11 cellular contexts compared by ENCODE assay signal in the genomic region with DNA sequence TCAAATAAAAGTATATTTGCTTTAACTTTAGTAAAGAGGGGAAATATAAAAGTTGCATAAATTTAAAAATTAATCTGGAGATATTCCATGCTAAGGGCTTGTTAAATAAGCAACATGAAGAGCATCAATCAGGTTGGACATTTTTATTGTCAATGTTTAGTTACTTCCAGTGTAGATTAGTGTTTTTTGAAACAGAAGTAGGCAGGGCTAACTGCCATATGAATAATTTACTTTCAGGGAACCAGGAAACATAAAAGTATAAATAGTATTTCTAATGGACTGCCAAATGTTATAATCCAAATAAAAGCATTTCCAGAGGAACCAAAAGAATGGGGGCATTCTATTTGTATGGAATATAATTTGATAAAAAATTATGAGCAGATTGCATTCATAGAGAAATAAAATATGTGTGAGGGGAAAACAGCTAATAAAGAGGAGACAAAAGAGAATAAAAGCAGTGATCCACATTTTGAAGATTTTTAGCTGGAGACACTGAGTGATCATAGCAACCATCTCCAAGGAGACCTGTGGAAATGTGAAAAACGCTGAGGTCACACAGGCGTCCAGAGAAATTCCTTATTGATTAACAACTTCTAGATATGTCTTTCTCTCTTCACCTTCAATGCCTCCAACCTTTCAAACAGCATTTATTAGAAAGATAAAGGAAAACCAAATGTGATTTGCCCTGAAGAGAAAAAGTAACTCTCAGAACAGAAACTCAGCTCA.
DNase-seq lines count a peak whose midpoint lies in the region; ATAC-seq and TF ChIP-seq lines count a peak whose summit lies in the region.
"Had no signal": no experiment of that assay in that cellular context is flagged by ENCODE, and none has a peak within 500 bp of the region (broad histone marks: within the 10 kb centered on the region; RNA-seq: fewer than 3 reads in every experiment).

No MANE protein-coding gene starts in this region.

- H3K36me3 Mint-ChIP-seq in activated CD4-positive, alpha-beta T cell treated with anti-CD3 and anti-CD28 coated beads for 36 hours (ENCODE audit: low read depth): no peaks in the 10 kb centered on the region
- H3K36me3 Mint-ChIP-seq in activated CD8-positive, alpha-beta T cell treated with anti-CD3 and anti-CD28 coated beads for 36 hours (ENCODE audit: low read depth): no peaks in the 10 kb centered on the region

- H3K4me1 Mint-ChIP-seq in activated CD4-positive, alpha-beta T cell treated with anti-CD3 and anti-CD28 coated beads for 36 hours: no peaks in the 10 kb centered on the region
- H3K4me1 Mint-ChIP-seq in activated CD8-positive, alpha-beta T cell treated with anti-CD3 and anti-CD28 coated beads for 36 hours (ENCODE audit: low read depth): no peaks in the 10 kb centered on the region

- POLR2A ChIA-PET in RWPE1 (lab: Yijun Ruan, JAX; ENCODE audit: low non-redundant PET): no interaction called here
- POLR2A ChIA-PET in activated CD4-positive, alpha-beta T cell treated with anti-CD3 and anti-CD28 coated beads for 36 hours (lab: Charles Lee): no interaction called here
- POLR2A ChIA-PET in activated CD8-positive, alpha-beta T cell treated with anti-CD3 and anti-CD28 coated beads for 36 hours (lab: Charles Lee): no interaction called here

- no peak overlapping the region for H3K27ac ChIP-seq in RWPE1

- CTCF ChIA-PET in RWPE1 (lab: Yijun Ruan, JAX): no interaction called here
- CTCF ChIA-PET in activated CD4-positive, alpha-beta T cell treated with anti-CD3 and anti-CD28 coated beads for 36 hours (lab: Charles Lee): no interaction called here
- CTCF ChIA-PET in activated CD8-positive, alpha-beta T cell treated with anti-CD3 and anti-CD28 coated beads for 36 hours (lab: Charles Lee): no interaction called here

- H3K9me3 Mint-ChIP-seq in activated CD4-positive, alpha-beta T cell treated with anti-CD3 and anti-CD28 coated beads for 36 hours (ENCODE audit: low read depth): no peaks in the 10 kb centered on the region
- H3K9me3 Mint-ChIP-seq in activated CD8-positive, alpha-beta T cell treated with anti-CD3 and anti-CD28 coated beads for 36 hours: no peaks in the 10 kb centered on the region

- DNase-seq in HK-2 (ENCODE audit: unreplicated experiment): peak; percentile 28
- DNase-seq in RWPE1 (ENCODE audit: low spot score): peak; percentile 47
- peak; percentile 63 for DNase-seq in fibroblast of gingiva (ENCODE audit: low read depth)
- no peak for DNase-seq in sciatic nerve (ENCODE audit: low spot score)
- DNase-seq in activated CD4-positive, alpha-beta T cell treated with anti-CD3 and anti-CD28 coated beads for 36 hours: no peak
- DNase-seq in effector CD8-positive, alpha-beta T cell (lab: John Stamatoyannopoulos, UW): no peak
- DNase-seq in activated CD8-positive, alpha-beta T cell treated with anti-CD3 and anti-CD28 coated beads for 36 hours: no peak
- DNase-seq: activated CD8-positive, alpha-beta T cell treated with anti-CD3 and anti-CD28 coated beads, Interleukin-2, amount 10 ng/mL, durations not matched to agents 7 days and 5 days; cerebellar nuclear complex; spleen had no signal

- intact Hi-C loops in sciatic nerve (cut with DNase I): loop anchor here (5.0 kb wide), 1 partner anchor 1343 kb away; no protein-coding TSS in a partner anchor
- intact Hi-C loops in activated CD4-positive, alpha-beta T cell treated with anti-CD3 and anti-CD28 coated beads for 36 hours (cut with DNase I, micrococcal nuclease): no loop called here
- intact Hi-C loops in activated CD8-positive, alpha-beta T cell treated with anti-CD3 and anti-CD28 coated beads for 36 hours (cut with micrococcal nuclease): no loop called here

- H3K4me3 Mint-ChIP-seq in activated CD4-positive, alpha-beta T cell treated with anti-CD3 and anti-CD28 coated beads for 36 hours: no peak overlapping the region
- H3K4me3 Mint-ChIP-seq in activated CD8-positive, alpha-beta T cell treated with anti-CD3 and anti-CD28 coated beads for 36 hours: no peak overlapping the region
- H3K4me3 Mint-ChIP-seq: activated CD8-positive, alpha-beta T cell treated with anti-CD3 and anti-CD28 coated beads, Interleukin-2, amount 10 ng/mL, durations not matched to agents 7 days and 5 days had no signal

- no peak for TF ChIP-seq CTCF in RWPE1 (conservative IDR thresholded peaks at IDR 0.05; ENCODE audit: low read depth)
- no peak for TF ChIP-seq CTCF in activated CD8-positive, alpha-beta T cell treated with anti-CD3 and anti-CD28 coated beads for 36 hours (IDR thresholded peaks at IDR 0.05)

- ATAC-seq in sciatic nerve: peak; percentile 45
- no peak for ATAC-seq in activated CD4-positive, alpha-beta T cell treated with anti-CD3 and anti-CD28 coated beads for 36 hours
- ATAC-seq in HG03521 (IDR thresholded peaks at IDR 0.05; ENCODE audit: unreplicated experiment): no peak
- ATAC-seq in activated CD8-positive, alpha-beta T cell treated with anti-CD3 and anti-CD28 coated beads for 36 hours: no peak
- ATAC-seq: activated CD8-positive, alpha-beta T cell treated with anti-CD3 and anti-CD28 coated beads, Interleukin-2, amount 10 ng/mL, durations not matched to agents 7 days and 5 days had no signal

- peaks cover 3% of the 10 kb centered on the region for H3K27me3 Mint-ChIP-seq in activated CD4-positive, alpha-beta T cell treated with anti-CD3 and anti-CD28 coated beads for 36 hours
- peaks cover 1% of the 10 kb centered on the region for H3K27me3 Mint-ChIP-seq in activated CD8-positive, alpha-beta T cell treated with anti-CD3 and anti-CD28 coated beads for 36 hours

- no peak overlapping the region for H3K27ac Mint-ChIP-seq in activated CD4-positive, alpha-beta T cell treated with anti-CD3 and anti-CD28 coated beads for 36 hours
- H3K27ac Mint-ChIP-seq in activated CD8-positive, alpha-beta T cell treated with anti-CD3 and anti-CD28 coated beads for 36 hours: no peak overlapping the region
- H3K27ac Mint-ChIP-seq: activated CD8-positive, alpha-beta T cell treated with anti-CD3 and anti-CD28 coated beads, Interleukin-2, amount 10 ng/mL, durations not matched to agents 7 days and 5 days had no signal

Comparison
In these comparisons a context has a peak if more than half of its experiments do, and no peak if none do; other contexts are left out.
1. DNase-seq: peak in HK-2 (single experiment), RWPE1 (single experiment) and fibroblast of gingiva (single experiment); none in sciatic nerve (single experiment), activated CD4-positive, alpha-beta T cell treated with anti-CD3 and anti-CD28 coated beads for 36 hours (single experiment), effector CD8-positive, alpha-beta T cell (single experiment) and activated CD8-positive, alpha-beta T cell treated with anti-CD3 and anti-CD28 coated beads for 36 hours (single experiment).